ENCODE assay signal across 24 cellular contexts in the genomic region with DNA sequence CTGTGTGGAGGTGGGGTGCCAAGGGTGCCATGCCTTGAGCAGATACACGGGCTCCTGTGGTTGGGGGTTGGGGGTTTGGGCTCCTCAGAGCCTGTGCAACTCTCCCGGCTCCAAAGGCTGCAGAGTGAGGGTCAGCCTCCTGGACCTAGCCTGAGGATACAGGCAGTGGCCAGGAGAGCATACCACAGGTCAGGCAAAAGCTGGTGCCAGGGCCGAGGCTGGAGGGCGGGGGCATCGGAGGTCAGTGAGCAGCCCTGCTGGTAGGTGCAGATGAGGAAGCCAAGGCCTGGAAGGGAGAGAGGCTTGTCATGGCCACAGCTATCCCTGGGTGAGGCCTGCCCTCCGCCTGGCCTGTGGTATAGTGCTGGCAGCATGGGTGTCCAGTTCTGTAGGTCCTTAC.
"Had no signal": no experiment of that assay in that cellular context is flagged by ENCODE, and none has a peak within 500 bp of the region (broad histone marks: within the 10 kb centered on the region; RNA-seq: fewer than 3 reads in every experiment).

No MANE protein-coding gene starts in this region.

- DNase-seq: dorsolateral prefrontal cortex; effector CD4-positive, alpha-beta T cell; endodermal cell; foreskin fibroblast; gastrocnemius medialis; kidney glomerular epithelial cell; mesenchymal stem cell; mucosa of descending colon; naive B cell; right cardiac atrium; sigmoid colon; stimulated activated CD4-positive, alpha-beta T cell treated with anti-CD3 and anti-CD28 coated beads, Interleukin-4, amount 100 ng/mL, for 4 hours; stimulated activated naive B cell treated with anti-CD40 and anti-IgM and Interleukin-4, amounts not matched to agents 10 μg/mL and 1 μg/mL and 100 μg/mL, for 72 hours; upper lobe of left lung had no signal

- H3K4me3 Mint-ChIP-seq: endodermal cell; mesothelial cell of epicardium; natural killer cell treated with Interleukin-12 subunit alpha and Interleukin-12 subunit beta and Interleukin-15 and Interleukin-18, amount 100 ng/mL, for 72 hours; neural progenitor cell; stimulated activated naive B cell treated with anti-CD40 and anti-IgM and Interleukin-4, amounts not matched to agents 10 μg/mL and 1 μg/mL and 100 μg/mL, for 72 hours; stimulated activated naive CD8-positive, alpha-beta T cell treated with anti-CD3 and anti-CD28 coated beads, Interleukin-15, Interleukin-2, amounts not matched to agents 100 ng/mL and 50 ng/mL, for 24 hours had no signal

- ATAC-seq: esophagus mucosa; gastrocnemius medialis; mucosa of descending colon; natural killer cell treated with Interleukin-12 subunit alpha and Interleukin-12 subunit beta and Interleukin-15 and Interleukin-18, amount 100 ng/mL, for 72 hours; right cardiac atrium; stimulated activated naive B cell treated with anti-CD40 and anti-IgM and Interleukin-4, amounts not matched to agents 10 μg/mL and 1 μg/mL and 100 μg/mL, for 72 hours had no signal

- H3K9ac ChIP-seq: neural progenitor cell had no signal

- H3K4me2 ChIP-seq: hepatocyte, neural progenitor cell had no signal

- H3K4me1 Mint-ChIP-seq: endodermal cell had no signal

- H3K9me3 ChIP-seq: gastrocnemius medialis, mucosa of descending colon, prostate gland, sigmoid colon, thoracic aorta, tibial nerve, upper lobe of left lung had no signal

- H2AFZ ChIP-seq: hepatocyte, neural progenitor cell had no signal

- H3K9me3 Mint-ChIP-seq: endodermal cell; mesothelial cell of epicardium; naive B cell; natural killer cell treated with Interleukin-12 subunit alpha and Interleukin-12 subunit beta and Interleukin-15 and Interleukin-18, amount 100 ng/mL, for 72 hours; stimulated activated naive B cell treated with anti-CD40 and anti-IgM and Interleukin-4, amounts not matched to agents 10 μg/mL and 1 μg/mL and 100 μg/mL, for 72 hours; stimulated activated naive CD8-positive, alpha-beta T cell treated with anti-CD3 and anti-CD28 coated beads, Interleukin-15, Interleukin-2, amounts not matched to agents 100 ng/mL and 50 ng/mL, for 24 hours had no signal

- H3K36me3 ChIP-seq: neural progenitor cell, prostate gland had no signal

- H3K27ac ChIP-seq: dorsolateral prefrontal cortex, epithelial cell of prostate, gastrocnemius medialis, hepatocyte, neural progenitor cell, prostate gland, sigmoid colon, thoracic aorta, tibial nerve, upper lobe of left lung had no signal

- H3K27ac Mint-ChIP-seq: endodermal cell; mesothelial cell of epicardium; natural killer cell treated with Interleukin-12 subunit alpha and Interleukin-12 subunit beta and Interleukin-15 and Interleukin-18, amount 100 ng/mL, for 72 hours; stimulated activated naive B cell treated with anti-CD40 and anti-IgM and Interleukin-4, amounts not matched to agents 10 μg/mL and 1 μg/mL and 100 μg/mL, for 72 hours; stimulated activated naive CD8-positive, alpha-beta T cell treated with anti-CD3 and anti-CD28 coated beads, Interleukin-15, Interleukin-2, amounts not matched to agents 100 ng/mL and 50 ng/mL, for 24 hours had no signal

- H3K4me3 ChIP-seq: dorsolateral prefrontal cortex, gastrocnemius medialis, hepatocyte, mucosa of descending colon, neural progenitor cell, prostate gland, sigmoid colon, thoracic aorta, tibial nerve, upper lobe of left lung had no signal

- H3K27me3 ChIP-seq: dorsolateral prefrontal cortex, gastrocnemius medialis, hepatocyte, neural progenitor cell, sigmoid colon, tibial nerve, upper lobe of left lung had no signal

- H3K4me1 ChIP-seq: gastrocnemius medialis, neural progenitor cell, prostate gland, sigmoid colon, tibial nerve, upper lobe of left lung had no signal

- H3K36me3 Mint-ChIP-seq: natural killer cell treated with Interleukin-12 subunit alpha and Interleukin-12 subunit beta and Interleukin-15 and Interleukin-18, amount 100 ng/mL, for 72 hours had no signal
